ENCODE assay signal across 16 cellular contexts in genomic region chr12:33248364-33248763, GRCh38.
DNase-seq lines count a peak whose midpoint lies in the region; ATAC-seq, FAIRE-seq and TF ChIP-seq lines count a peak whose summit lies in the region.
"Had no signal": no experiment of that assay in that cellular context is flagged by ENCODE, and none has a peak within 500 bp of the region (broad histone marks: within the 10 kb centered on the region; RNA-seq: fewer than 3 reads in every experiment).

No MANE protein-coding gene starts in this region.

- DNase-seq in NCI-H748 (lab: John Stamatoyannopoulos, UW; ENCODE audit: unreplicated experiment), result peak; percentile 17
- DNase-seq in NCI-H748 treated with DMSO at 0.1 percent for 48 hours (lab: John Stamatoyannopoulos, UW), result no peak
- DNase-seq in H1 (ENCODE audit: low read depth in 1 of 2, low spot score in 2 of 2), result no peak
- DNase-seq in mesendoderm, result peak; percentile 29
- no peak for DNase-seq in NK-92 (lab: John Stamatoyannopoulos, UW; ENCODE audit: unreplicated experiment)
- DNase-seq in CD1c-positive myeloid dendritic cell (ENCODE audit: extremely low spot score), result no peak
- no peak for DNase-seq in stimulated activated CD4-positive, alpha-beta T cell treated with anti-CD3 and anti-CD28 coated beads, Interleukin-15, amount 100 ng/mL, for 24 hours
- DNase-seq: 8988T; AML-193; Calu3; CD4-positive, CD25-positive, alpha-beta regulatory T cell; DMS 273 treated with DMSO at 0.1 percent for 48 hours had no signal

- H2BK120ac ChIP-seq in H1 (replicated peaks; ENCODE audit: low read depth, low read length) (no peak overlapping the region), mesendoderm (ENCODE audit: low read depth, low read length) (no peak overlapping the region)

- no peak overlapping the region for H4K5ac ChIP-seq in H1 (ENCODE audit: insufficient read length, low read depth, low read length)
- no peak overlapping the region for H4K5ac ChIP-seq in mesendoderm (ENCODE audit: low read length)

- H3K4ac ChIP-seq in H1 (replicated peaks; ENCODE audit: insufficient read length, low read depth, low read length), result no peak overlapping the region
- H3K4ac ChIP-seq in mesendoderm (ENCODE audit: low read depth, low read length), result no peak overlapping the region

- peak; percentile 20 to 39; a peak in 3 of 4 replicates for TF ChIP-seq RAD21 in H1 (IDR thresholded peaks at IDR 0.05 in 1 of 2, conservative IDR thresholded peaks at IDR 0.05 in 1 of 2; ENCODE audit: low read depth in 2 of 2, low read length in 2 of 2)

- H3K27ac ChIP-seq in H1 (ENCODE audit: low read depth, low read length) (no peak overlapping the region), mesendoderm (ENCODE audit: low read depth, low read length) (no peak overlapping the region)
- H3K27ac ChIP-seq: BLaER1 had no signal

- POLR2A ChIA-PET in H1 (lab: Charles Lee; ENCODE audit: partially characterized antibody), result no interaction called here

- TF ChIP-seq CTCF in H1 (IDR thresholded peaks at IDR 0.05; ENCODE audit: control extremely low read depth in 1 of 3, insufficient read depth in 1 of 3, low read depth in 1 of 3, low read length in 3 of 3), result peak in 2 of 3 experiments; percentile 11 to 12; a peak in 2 of 4 replicates

- H3K9me3 ChIP-seq in H1 (ENCODE audit: insufficient read depth in 2 of 2, low read depth in 1 of 2, low read length in 1 of 2), result no peaks in the 10 kb centered on the region
- H3K9me3 ChIP-seq: BLaER1 had no signal

- no peak overlapping the region for H3K4me2 ChIP-seq in H1 (ENCODE audit: insufficient read depth in 1 of 2, low read depth in 2 of 2, low read length in 2 of 2)
- H3K4me2 ChIP-seq in mesendoderm (ENCODE audit: low read length), result no peak overlapping the region
- H3K4me2 ChIP-seq: BLaER1 had no signal

- no peak overlapping the region for H3K14ac ChIP-seq in H1 (ENCODE audit: insufficient read length)

- H4K91ac ChIP-seq in H1 (replicated peaks; ENCODE audit: insufficient read length, low read length), result no peak overlapping the region

- no peak overlapping the region for H4K8ac ChIP-seq in H1 (ENCODE audit: extremely low read depth, insufficient read depth, low read length)
- no peak overlapping the region for H4K8ac ChIP-seq in mesendoderm (ENCODE audit: low read depth, low read length)

- H3K36me3 ChIP-seq in H1 (ENCODE audit: control insufficient read depth in 2 of 4, insufficient read depth in 4 of 4, low read length in 3 of 4), result no peaks in the 10 kb centered on the region
- H3K36me3 ChIP-seq in mesendoderm (ENCODE audit: control insufficient read depth, insufficient read depth, low read length), result no peaks in the 10 kb centered on the region
- H3K36me3 ChIP-seq: BLaER1 had no signal

- TF ChIP-seq EP300 in H1 (IDR thresholded peaks at IDR 0.05; ENCODE audit: borderline replicate concordance in 1 of 2, low read depth in 2 of 2, low read length in 2 of 2), result no peak

- 73 to 100% methylated on average over 1 to 3 of the region's 3 CpGs for WGBS in H1 (ENCODE audit: extremely low coverage in 1 of 2, insufficient coverage in 1 of 2, insufficient read length in 1 of 2, insufficient replicate concordance in 2 of 2, low coverage in 1 of 2, low lambda C conversion rate in 2 of 2, missing lambda C conversion rate in 1 of 2), 2 experiments
- 100% methylated on average over 1 of the region's 3 CpGs for WGBS in mesendoderm (ENCODE audit: extremely low coverage, insufficient coverage, low lambda C conversion rate)

- no peak overlapping the region for H2BK12ac ChIP-seq in H1 (ENCODE audit: low read depth, low read length)

- CTCF ChIA-PET in H1 (lab: Charles Lee; ENCODE audit: partially characterized antibody), result interaction anchor here (0.9 to 1.3 kb wide), 3 partner anchors 232 to 492 kb away, joined by 3 to 7 read pairs (median 4); partner anchors contain the start of gene YARS2

- no peak overlapping the region for H3K4me3 ChIP-seq in H1 (ENCODE audit: extremely low read depth in 1 of 4, insufficient read depth in 2 of 4, low read depth in 3 of 4, low read length in 4 of 4)
- H3K4me3 ChIP-seq in mesendoderm (ENCODE audit: low read length), result no peak overlapping the region
- H3K4me3 ChIP-seq: BLaER1 had no signal

- H3K79me2 ChIP-seq in H1 (ENCODE audit: control insufficient read depth in 1 of 2, insufficient read depth in 2 of 2, low read length in 2 of 2) (no peaks in the 10 kb centered on the region), mesendoderm (ENCODE audit: control insufficient read depth, insufficient read depth, low read length) (no peaks in the 10 kb centered on the region)

- H3K9ac ChIP-seq in H1 (replicated peaks in 1 of 4; ENCODE audit: extremely low read depth in 1 of 4, low read depth in 3 of 4, low read length in 3 of 4) (no peak overlapping the region), mesendoderm (ENCODE audit: low read length) (no peak overlapping the region)
- H3K9ac ChIP-seq: BLaER1 had no signal

- H3K4me1 ChIP-seq in H1 (replicated peaks in 1 of 4; ENCODE audit: control insufficient read depth in 3 of 4, insufficient read depth in 4 of 4, low read length in 3 of 4), result no peaks in the 10 kb centered on the region
- H3K4me1 ChIP-seq in mesendoderm (ENCODE audit: control insufficient read depth, low read depth, low read length), result no peaks in the 10 kb centered on the region
- H3K4me1 ChIP-seq: BLaER1 had no signal

- H4K20me1 ChIP-seq in H1 (replicated peaks in 1 of 2; ENCODE audit: control insufficient read depth in 1 of 2, insufficient read depth in 2 of 2, low read length in 2 of 2), result no peaks in the 10 kb centered on the region
- H4K20me1 ChIP-seq: BLaER1 had no signal

- TF ChIP-seq POLR2A in H1 (IDR thresholded peaks at IDR 0.05; ENCODE audit: control extremely low read depth in 1 of 2, low read depth in 2 of 2, low read length in 2 of 2), result no peak

- H3K56ac ChIP-seq in H1 (replicated peaks; ENCODE audit: insufficient read length, low read depth, low read length), result no peak overlapping the region
- no peak overlapping the region for H3K56ac ChIP-seq in mesendoderm (ENCODE audit: low read length)

- H3K27me3 ChIP-seq in H1 (replicated peaks in 1 of 4; ENCODE audit: control insufficient read depth in 3 of 4, extremely low read depth in 1 of 4, insufficient read depth in 3 of 4, low read length in 3 of 4) (no peaks in the 10 kb centered on the region), mesendoderm (ENCODE audit: insufficient read depth, low read length, poor library complexity) (no peaks in the 10 kb centered on the region)
- H3K27me3 ChIP-seq: BLaER1 had no signal

- H2BK15ac ChIP-seq in H1 (ENCODE audit: low read length), result no peak overlapping the region
- no peak overlapping the region for H2BK15ac ChIP-seq in mesendoderm (replicated peaks; ENCODE audit: low read depth)

- H2BK5ac ChIP-seq in H1 (ENCODE audit: low read depth, low read length) (no peak overlapping the region), mesendoderm (ENCODE audit: low read length) (no peak overlapping the region)

- no peak for FAIRE-seq in H1 (lab: Jason Lieb, UNC)
- FAIRE-seq: H54 had no signal

- no peak for ATAC-seq in HG02623 (IDR thresholded peaks at IDR 0.05; ENCODE audit: unreplicated experiment)
- ATAC-seq: HCT116 had no signal

- H2AFZ ChIP-seq in H1 (ENCODE audit: low read length), result no peak overlapping the region

- H3K79me1 ChIP-seq in H1 (ENCODE audit: low read depth, low read length) (no peaks in the 10 kb centered on the region), mesendoderm (ENCODE audit: low read length) (no peaks in the 10 kb centered on the region)

- H3K23ac ChIP-seq in H1 (ENCODE audit: insufficient read length), result no peak overlapping the region
- H3K23ac ChIP-seq in mesendoderm (ENCODE audit: low read length), result no peak overlapping the region

- H2AK5ac ChIP-seq in H1 (ENCODE audit: low read depth, low read length) (no peak overlapping the region), mesendoderm (ENCODE audit: low read length) (no peak overlapping the region)

- no peaks in the 10 kb centered on the region for H3K23me2 ChIP-seq in H1 (ENCODE audit: low read depth, low read length)

- no peak overlapping the region for H2BK20ac ChIP-seq in H1 (ENCODE audit: low read length)

- H3K18ac ChIP-seq in H1 (ENCODE audit: extremely low read depth, low read length) (no peak overlapping the region), mesendoderm (ENCODE audit: low read length) (no peak overlapping the region)

TF ChIP-seq in H1, 55 proteins besides CTCF, POLR2A, EP300 and RAD21 (continues in another document):
- TF ChIP-seq POU5F1 (IDR thresholded peaks at IDR 0.05; ENCODE audit: low read depth, low read length) (no peak), GTF2F1 (IDR thresholded peaks at IDR 0.05; ENCODE audit: borderline replicate concordance, low read depth, low read length) (no peak), CREB1 (IDR thresholded peaks at IDR 0.05) (no peak), SUZ12 (IDR thresholded peaks at IDR 0.05; ENCODE audit: low read length) (no peak), KDM5A (IDR thresholded peaks at IDR 0.05; ENCODE audit: low read length) (no peak), SIN3A (conservative IDR thresholded peaks at IDR 0.05 in 1 of 2, IDR thresholded peaks at IDR 0.05 in 1 of 2; ENCODE audit: low read depth in 1 of 2, low read length in 2 of 2) (no peak), SAP30 (IDR thresholded peaks at IDR 0.05; ENCODE audit: insufficient read depth, insufficient replicate concordance, low read length) (no peak)

Comparison
In these comparisons a context has a peak if more than half of its experiments do, and no peak if none do; other contexts are left out.
1. DNase-seq: peak in NCI-H748 (single experiment) and mesendoderm (single experiment); none in NCI-H748 treated with DMSO at 0.1 percent for 48 hours (single experiment), H1 (0 of 2), NK-92 (single experiment), CD1c-positive myeloid dendritic cell (single experiment) and stimulated activated CD4-positive, alpha-beta T cell treated with anti-CD3 and anti-CD28 coated beads, Interleukin-15, amount 100 ng/mL, for 24 hours (single experiment).